ENCODE assay signal across 2 cellular contexts in genomic region chr15:47399100-47399499, GRCh38.
TF ChIP-seq lines count a peak whose summit lies in the region.

No MANE protein-coding gene starts in this region.

TF ChIP-seq in IMR-90, 13 proteins besides CTCF, POLR2A, EP300 and RAD21 (continued from another document):
- TF ChIP-seq USF2 (IDR thresholded peaks at IDR 0.05; ENCODE audit: low read depth, low read length) (no peak), MAFK (IDR thresholded peaks at IDR 0.05; ENCODE audit: low read depth, low read length) (no peak), NFE2L2 (IDR thresholded peaks at IDR 0.05; ENCODE audit: low read depth, low read length) (no peak), FOS (IDR thresholded peaks at IDR 0.05; ENCODE audit: low read depth, low read length) (no peak), CEBPB (IDR thresholded peaks at IDR 0.05; ENCODE audit: low read depth, low read length) (no peak), RFX5 (IDR thresholded peaks at IDR 0.05; ENCODE audit: low read depth, low read length) (no peak), ELK1 (IDR thresholded peaks at IDR 0.05; ENCODE audit: borderline replicate concordance, low read depth, low read length) (no peak), MAZ (IDR thresholded peaks at IDR 0.05; ENCODE audit: borderline replicate concordance, low read depth, low read length) (no peak)

TF ChIP-seq in GM23338, 12 proteins besides CTCF, POLR2A, EP300 and RAD21 (continued from another document):
- TF ChIP-seq ZNF462 (CRISPR knock-in tag; IDR thresholded peaks at IDR 0.05) (no peak), POLR2AphosphoS5 (IDR thresholded peaks at IDR 0.05; ENCODE audit: low read depth) (no peak), ZNF331 (CRISPR knock-in tag; IDR thresholded peaks at IDR 0.05; ENCODE audit: low read depth) (no peak), ZNF114 (CRISPR knock-in tag; IDR thresholded peaks at IDR 0.05) (no peak), EZH2 (IDR thresholded peaks at IDR 0.05; ENCODE audit: low read depth, unreplicated experiment) (no peak), ETS1 (IDR thresholded peaks at IDR 0.05) (no peak), EZH2phosphoT487 (IDR thresholded peaks at IDR 0.05; ENCODE audit: unreplicated experiment) (no peak), REST (IDR thresholded peaks at IDR 0.05; ENCODE audit: unreplicated experiment) (no peak), STAT1 (IDR thresholded peaks at IDR 0.05; ENCODE audit: unreplicated experiment) (no peak), CREB1 (CRISPR knock-in tag; IDR thresholded peaks at IDR 0.05; ENCODE audit: low read depth) (no peak), NANOG (IDR thresholded peaks at IDR 0.05; ENCODE audit: borderline replicate concordance) (no peak)
TF ChIP-seq in GM23338: peak in this region for 0.
